31 cellular contexts compared by ENCODE assay signal in genomic region chr3:16998236-16998923, GRCh38.
DNase-seq lines count a peak whose midpoint lies in the region; ATAC-seq, FAIRE-seq and TF ChIP-seq lines count a peak whose summit lies in the region.
"Had no signal": no experiment of that assay in that cellular context is flagged by ENCODE, and none has a peak within 500 bp of the region (broad histone marks: within the 10 kb centered on the region; RNA-seq: fewer than 3 reads in every experiment).

No MANE protein-coding gene starts in this region.

- intact Hi-C loops in HepG2 (cut with micrococcal nuclease; ENCODE audit: unreplicated experiment): no loop called here
- intact Hi-C loops in colonic mucosa (cut with DNase I): no loop called here

- no peak for ATAC-seq in HepG2
- ATAC-seq: activated CD4-positive, CD25-positive, alpha-beta regulatory T cell treated with anti-CD3 and anti-CD28 coated beads, Interleukin-2, amount 50 U/mL, for 24 hours; effector memory CD8-positive, alpha-beta T cell; stimulated activated naive CD8-positive, alpha-beta T cell treated with anti-CD3 and anti-CD28 coated beads, Interleukin-15, Interleukin-2, amounts not matched to agents 100 U/mL and 50 U/mL, for 24 hours; T-helper 17 cell had no signal

- H3K27ac ChIP-seq in liver (ENCODE audit: low read depth in 1 of 2, low read length in 2 of 2) (no peak overlapping the region), HepG2 (ENCODE audit: extremely low read length, insufficient read depth, low read length) (no peak overlapping the region), tibial nerve (no peak overlapping the region), colonic mucosa (no peak overlapping the region)
- H3K27ac ChIP-seq: breast epithelium, HL-60, left ventricle myocardium inferior, vagina had no signal

- H3K9me3 ChIP-seq in liver (ENCODE audit: control insufficient read depth in 4 of 4, low read length in 3 of 4): no peaks in the 10 kb centered on the region
- no peaks in the 10 kb centered on the region for H3K9me3 ChIP-seq in HepG2 (ENCODE audit: low read length)
- peaks cover 3% of the 10 kb centered on the region; the same call in 1 of the 2 replicates for H3K9me3 ChIP-seq in Loucy (ENCODE audit: insufficient read depth, low read depth, low read length)
- H3K9me3 ChIP-seq in tibial nerve: peaks cover 0 to 15% (median 3%) of the 10 kb centered on the region in 4 donors
- H3K9me3 ChIP-seq in colonic mucosa: no peaks in the 10 kb centered on the region
- H3K9me3 ChIP-seq: vagina had no signal

- DNase-seq in HepG2 (ENCODE audit: low spot score): no peak
- DNase-seq in fibroblast of peridontal ligament (ENCODE audit: extremely low read depth): peak; percentile 75
- no peak for DNase-seq in tibial nerve (ENCODE audit: low spot score in 2 of 2)
- DNase-seq in NAMALWA (ENCODE audit: low spot score): no peak
- no peak for DNase-seq in HK-2 (ENCODE audit: unreplicated experiment)
- no peak for DNase-seq in colonic mucosa
- DNase-seq: activated CD4-positive, alpha-beta memory T cell treated with anti-CD3 and anti-CD28 coated beads for 36 hours; activated CD8-positive, alpha-beta memory T cell treated with anti-CD3 and anti-CD28 coated beads, Interleukin-2, amount 50 U/mL, for 4 hours; activated naive CD4-positive, alpha-beta T cell treated with anti-CD3 and anti-CD28 coated beads, Interleukin-2, amount 10 ng/mL, durations not matched to agents 7 days and 5 days; CD4-positive, alpha-beta memory T cell; DMS153; effector memory CD8-positive, alpha-beta T cell; GOT3; HFFc6; hypothalamus; Karpas-422; left ventricle myocardium inferior; NCI-H1105 treated with DMSO at 0.1 percent for 48 hours; NCI-H1930; NCI-H226; NCI-H82; nucleus accumbens; stimulated activated naive CD8-positive, alpha-beta T cell treated with anti-CD3 and anti-CD28 coated beads, Interleukin-15, Interleukin-2, amounts not matched to agents 100 U/mL and 50 U/mL, for 24 hours; T-helper 17 cell had no signal

- H3K27me3 ChIP-seq in liver (ENCODE audit: control insufficient read depth in 4 of 4, insufficient read depth in 4 of 4, low read length in 3 of 4) (no peaks in the 10 kb centered on the region), HepG2 (ENCODE audit: control insufficient read depth in 1 of 2, insufficient read depth in 2 of 2, low read length in 2 of 2) (no peaks in the 10 kb centered on the region), Loucy (ENCODE audit: insufficient read depth, low read length, poor library complexity, severe bottlenecking) (no peaks in the 10 kb centered on the region), tibial nerve (no peaks in the 10 kb centered on the region), colonic mucosa (no peaks in the 10 kb centered on the region)
- H3K27me3 ChIP-seq: breast epithelium, vagina had no signal

- TF ChIP-seq EP300 in HepG2 (IDR thresholded peaks at IDR 0.05; ENCODE audit: low read depth in 2 of 2, low read length in 2 of 2): no peak
- no peak for TF ChIP-seq EP300 in HepG2 (CRISPR knock-in tag; IDR thresholded peaks at IDR 0.05; ENCODE audit: borderline replicate concordance)
- no peak for TF ChIP-seq EP300 in tibial nerve (IDR thresholded peaks at IDR 0.05)

- in situ Hi-C loops in HepG2 (cut with HindIII; ENCODE audit: extremely low pct_ligation_motif_present, low pct_unique_long_range_greater_than_20kb): no loop called here

- TF ChIP-seq RAD21 in liver (IDR thresholded peaks at IDR 0.05) (peak in 1 of 2 donors; percentile 25), HepG2 (CRISPR knock-in tag; IDR thresholded peaks at IDR 0.05) (no peak)

- H3K36me3 ChIP-seq in liver (ENCODE audit: control insufficient read depth in 4 of 4, insufficient read depth in 3 of 4, low read depth in 1 of 4, low read length in 3 of 4): no peaks in the 10 kb centered on the region
- no peaks in the 10 kb centered on the region for H3K36me3 ChIP-seq in HepG2 (replicated peaks in 1 of 2; ENCODE audit: control insufficient read depth in 1 of 2, insufficient read depth in 2 of 2, low read length in 2 of 2)
- H3K36me3 ChIP-seq in Loucy (ENCODE audit: insufficient read depth, low read length): no peaks in the 10 kb centered on the region
- no peaks in the 10 kb centered on the region for H3K36me3 ChIP-seq in tibial nerve
- no peaks in the 10 kb centered on the region for H3K36me3 ChIP-seq in colonic mucosa
- H3K36me3 ChIP-seq: breast epithelium, left ventricle myocardium inferior, vagina had no signal

- TF ChIP-seq CTCF in liver (IDR thresholded peaks at IDR 0.05; ENCODE audit: low read depth, low read length, missing input control): no peak
- no peak for TF ChIP-seq CTCF in HepG2 (CRISPR knock-in tag; IDR thresholded peaks at IDR 0.05)
- TF ChIP-seq CTCF in Loucy (conservative IDR thresholded peaks at IDR 0.05; ENCODE audit: low read length): no peak
- no peak for TF ChIP-seq CTCF in tibial nerve (IDR thresholded peaks at IDR 0.05)
- TF ChIP-seq CTCF in colonic mucosa (IDR thresholded peaks at IDR 0.05): no peak

- H3K79me2 ChIP-seq in HepG2 (ENCODE audit: insufficient read depth, low read length) (no peaks in the 10 kb centered on the region), Loucy (ENCODE audit: insufficient read depth, low read length) (no peaks in the 10 kb centered on the region)

- H3K4me2 ChIP-seq in HepG2 (ENCODE audit: low read depth, low read length) (no peak overlapping the region), Loucy (ENCODE audit: low read depth, low read length, poor library complexity, severe bottlenecking) (peak overlapping the region; percentile 66)

- H2AFZ ChIP-seq in HepG2 (ENCODE audit: low read length) (no peak overlapping the region), Loucy (ENCODE audit: low read length) (no peak overlapping the region)

- no peaks in the 10 kb centered on the region for H4K20me1 ChIP-seq in HepG2 (ENCODE audit: insufficient read depth, low read length)
- H4K20me1 ChIP-seq in Loucy (ENCODE audit: insufficient read depth, low read length, poor library complexity, severe bottlenecking): no peaks in the 10 kb centered on the region

- no TSS peak for BruUV-seq in HepG2 (replicated peaks; lab: Mats Ljungman, UMichigan)

- POLR2A ChIA-PET in HepG2 (lab: Yijun Ruan, JAX): no interaction called here

- peaks cover 4 to 18% (median 12%) of the 10 kb centered on the region in 4 donors for H3K4me1 ChIP-seq in liver (ENCODE audit: control insufficient read depth in 4 of 4, insufficient read depth in 4 of 4, low read length in 3 of 4)
- no peaks in the 10 kb centered on the region for H3K4me1 ChIP-seq in HepG2 (ENCODE audit: insufficient read depth, low read length)
- H3K4me1 ChIP-seq in Loucy (ENCODE audit: insufficient read depth, low read length, poor library complexity, severe bottlenecking): peaks cover 30% of the 10 kb centered on the region
- peaks cover 0 to 14% (median 0%) of the 10 kb centered on the region in 4 donors for H3K4me1 ChIP-seq in tibial nerve
- H3K4me1 ChIP-seq in colonic mucosa: no peaks in the 10 kb centered on the region
- H3K4me1 ChIP-seq: breast epithelium, vagina had no signal

- CTCF ChIA-PET in HepG2 (lab: Yijun Ruan, JAX; ENCODE audit: low intra/inter-chr PET ratio, low total read pairs): no interaction called here

- H3K4me3 ChIP-seq in liver (ENCODE audit: low read depth in 1 of 3, low read length in 3 of 3) (no peak overlapping the region), HepG2 (replicated peaks in 1 of 3; ENCODE audit: insufficient read depth in 1 of 3, low read depth in 2 of 3, low read length in 3 of 3) (no peak overlapping the region), Loucy (ENCODE audit: low read length, poor library complexity, severe bottlenecking) (peak overlapping the region; percentile 49), tibial nerve (no peak overlapping the region), colonic mucosa (no peak overlapping the region)
- H3K4me3 ChIP-seq: breast epithelium, left ventricle myocardium inferior, vagina had no signal

- no peaks in the 10 kb centered on the region for H3K9me2 ChIP-seq in Loucy (replicated peaks; ENCODE audit: low read depth, low read length)

- H3F3A ChIP-seq in Loucy (ENCODE audit: low read depth): 0 out of 2 replicates have a peak, but pooled peaks cover 4% of the 10 kb centered on the region

- WGBS in liver: 62% methylated on average over 3 of the region's 3 CpGs
- WGBS in HepG2 (ENCODE audit: low lambda C conversion rate): 47% methylated on average over 3 of the region's 3 CpGs
- 60 to 64% methylated on average over 3 of the region's 3 CpGs for WGBS in tibial nerve, 2 donors

- FAIRE-seq in HepG2 (lab: Jason Lieb, UNC): no peak
- FAIRE-seq: colon had no signal

- no peak overlapping the region for H3K9ac ChIP-seq in liver (ENCODE audit: low read depth in 1 of 2, low read length in 2 of 2)
- H3K9ac ChIP-seq in HepG2 (ENCODE audit: insufficient read depth, low read depth, low read length): no peak overlapping the region
- peak overlapping the region; percentile 35 for H3K9ac ChIP-seq in Loucy (ENCODE audit: low read depth, low read length, poor library complexity, severe bottlenecking)
- no peak overlapping the region for H3K9ac ChIP-seq in colonic mucosa (ENCODE audit: low read depth in 2 of 2, low read length in 2 of 2)

- no peak for TF ChIP-seq POLR2A in HepG2 (IDR thresholded peaks at IDR 0.05; ENCODE audit: insufficient read depth in 1 of 2, low read depth in 2 of 2, low read length in 2 of 2)
- no peak for TF ChIP-seq POLR2A in tibial nerve (IDR thresholded peaks at IDR 0.05)

TF ChIP-seq in liver, 16 proteins besides CTCF, POLR2A, EP300 and RAD21:
- peak; percentile 15 to 20 for TF ChIP-seq HNF4A (conservative IDR thresholded peaks at IDR 0.05)
- TF ChIP-seq MAX (IDR thresholded peaks at IDR 0.05): peak; percentile 24
- TF ChIP-seq SP1 (IDR thresholded peaks at IDR 0.05): no peak
- TF ChIP-seq YY1 (IDR thresholded peaks at IDR 0.05): peak; percentile 12

TF ChIP-seq in HepG2, 621 proteins besides CTCF, POLR2A, EP300 and RAD21 (continues in another document):
- TF ChIP-seq, protein P1, sequence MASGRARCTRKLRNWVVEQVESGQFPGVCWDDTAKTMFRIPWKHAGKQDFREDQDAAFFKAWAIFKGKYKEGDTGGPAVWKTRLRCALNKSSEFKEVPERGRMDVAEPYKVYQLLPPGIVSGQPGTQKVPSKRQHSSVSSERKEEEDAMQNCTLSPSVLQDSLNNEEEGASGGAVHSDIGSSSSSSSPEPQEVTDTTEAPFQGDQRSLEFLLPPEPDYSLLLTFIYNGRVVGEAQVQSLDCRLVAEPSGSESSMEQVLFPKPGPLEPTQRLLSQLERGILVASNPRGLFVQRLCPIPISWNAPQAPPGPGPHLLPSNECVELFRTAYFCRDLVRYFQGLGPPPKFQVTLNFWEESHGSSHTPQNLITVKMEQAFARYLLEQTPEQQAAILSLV (CRISPR knock-in tag; IDR thresholded peaks at IDR 0.05; ENCODE audit: borderline replicate concordance): no peak
- TF ChIP-seq ZNF292 (CRISPR knock-in tag; IDR thresholded peaks at IDR 0.05; ENCODE audit: borderline replicate concordance, low read depth) (no peak), TEAD2 (CRISPR knock-in tag; IDR thresholded peaks at IDR 0.05) (no peak), ATAD3A (CRISPR knock-in tag; IDR thresholded peaks at IDR 0.05) (no peak), TOPORS (CRISPR knock-in tag; IDR thresholded peaks at IDR 0.05) (no peak), TCF7L2 (IDR thresholded peaks at IDR 0.05; ENCODE audit: low read depth, low read length) (no peak), MED1 (CRISPR knock-in tag; IDR thresholded peaks at IDR 0.05) (no peak), ZMYM2 (CRISPR knock-in tag; IDR thresholded peaks at IDR 0.05) (no peak), JUN (CRISPR knock-in tag; IDR thresholded peaks at IDR 0.05) (no peak)
